Comparison of ENCODE assay signal across 16 cellular contexts in genomic region chr4:139676913-139677585, GRCh38. TPM values are rescaled to one million over a fixed set of nuclear protein-coding genes. Genes with fewer than 3 reads are reported as not detected.
DNase-seq lines count a peak whose midpoint lies in the region; ATAC-seq, FAIRE-seq and TF ChIP-seq lines count a peak whose summit lies in the region.
"Had no signal": no experiment of that assay in that cellular context is flagged by ENCODE, and none has a peak within 500 bp of the region (broad histone marks: within the 10 kb centered on the region; RNA-seq: fewer than 3 reads in every experiment).

No MANE protein-coding gene starts in this region.

- no peaks in the 10 kb centered on the region for H3K9me3 ChIP-seq in trophoblast cell (ENCODE audit: insufficient read depth, low read depth, low read length)

- no peak overlapping the region for H3K23ac ChIP-seq in trophoblast cell (ENCODE audit: low read length)

- no peak overlapping the region for H2AK5ac ChIP-seq in trophoblast cell (ENCODE audit: low read length)

- no peak overlapping the region for H3K4me3 ChIP-seq in trophoblast cell (ENCODE audit: low read depth, low read length)

- no peak overlapping the region for H2AFZ ChIP-seq in trophoblast cell (ENCODE audit: insufficient read depth, low read length, poor library complexity)

- H3K4me3 Mint-ChIP-seq in naive thymus-derived CD8-positive, alpha-beta T cell, result no peak overlapping the region
- no peak overlapping the region for H3K4me3 Mint-ChIP-seq in T-cell

- peaks cover 0 to 11% (median 0%) of the 10 kb centered on the region in 4 donors for H3K4me1 Mint-ChIP-seq in naive thymus-derived CD8-positive, alpha-beta T cell
- peaks cover 0 to 8% (median 0%) of the 10 kb centered on the region in 3 donors for H3K4me1 Mint-ChIP-seq in T-cell

- no peak overlapping the region for H4K91ac ChIP-seq in trophoblast cell (ENCODE audit: low read depth, low read length)

- DNase-seq in GM12891 (ENCODE audit: insufficient read length, low spot score) (no peak), trophoblast cell (peak in 1 of 2 donors; percentile 58), erythroblast (lab: John Stamatoyannopoulos, UW) (no peak), T-cell (no peak)
- no peak for DNase-seq in naive thymus-derived CD8-positive, alpha-beta T cell
- DNase-seq: C1 segment of cervical spinal cord, H7, IMR-90, Karpas-422, NCI-H1105, NCI-H1694 treated with DMSO at 0.1 percent for 48 hours, NCI-H345, NCI-H526 treated with DMSO at 0.1 percent for 48 hours, SIG-M5 had no signal

- no peaks in the 10 kb centered on the region for H3K9me3 Mint-ChIP-seq in naive thymus-derived CD8-positive, alpha-beta T cell
- H3K9me3 Mint-ChIP-seq in T-cell, result no peaks in the 10 kb centered on the region

- H4K8ac ChIP-seq in trophoblast cell (ENCODE audit: low read depth, low read length), result no peak overlapping the region

- H3K36me3 Mint-ChIP-seq in naive thymus-derived CD8-positive, alpha-beta T cell, result no peaks in the 10 kb centered on the region
- H3K36me3 Mint-ChIP-seq in T-cell, result no peaks in the 10 kb centered on the region

- TF ChIP-seq POLR2A in GM12891 (IDR thresholded peaks at IDR 0.05; ENCODE audit: low read depth, low read length) (no peak), erythroblast (IDR thresholded peaks at IDR 0.05; ENCODE audit: low read length) (no peak)

- FAIRE-seq in GM12891 (lab: Jason Lieb, UNC), result peak; percentile 66

- H3K36me3 ChIP-seq in trophoblast cell (ENCODE audit: control insufficient read depth in 1 of 2, insufficient read depth in 2 of 2, low read length in 2 of 2), result peaks cover 0 to 4% of the 10 kb centered on the region in 2 experiments

- no peaks in the 10 kb centered on the region for H3K27me3 Mint-ChIP-seq in naive thymus-derived CD8-positive, alpha-beta T cell
- H3K27me3 Mint-ChIP-seq in T-cell, result no peaks in the 10 kb centered on the region

- peaks cover 3 to 5% of the 10 kb centered on the region in 2 experiments for H3K4me1 ChIP-seq in trophoblast cell (ENCODE audit: control insufficient read depth in 1 of 2, insufficient read depth in 2 of 2, low read length in 2 of 2)

- no peak overlapping the region for H2BK5ac ChIP-seq in trophoblast cell (ENCODE audit: low read depth, low read length, poor library complexity)

- H3K9ac ChIP-seq in trophoblast cell (ENCODE audit: low read length), result no peak overlapping the region

- no peak overlapping the region for H2BK12ac ChIP-seq in trophoblast cell (ENCODE audit: low read length)

- H3K4me2 ChIP-seq in trophoblast cell (ENCODE audit: low read length), result peak overlapping the region; percentile 21

- no peak overlapping the region for H3K27ac Mint-ChIP-seq in naive thymus-derived CD8-positive, alpha-beta T cell
- no peak overlapping the region for H3K27ac Mint-ChIP-seq in T-cell

- peaks cover 2% of the 10 kb centered on the region for H3K79me1 ChIP-seq in trophoblast cell (ENCODE audit: low read length)

- no peak overlapping the region for H3K4ac ChIP-seq in trophoblast cell (ENCODE audit: low read depth, low read length)

- no peak overlapping the region for H4K12ac ChIP-seq in trophoblast cell (ENCODE audit: low read depth, low read length)

- no peaks in the 10 kb centered on the region for H3K79me2 ChIP-seq in trophoblast cell (ENCODE audit: control insufficient read depth, insufficient read depth, low read length, poor library complexity)

- no peak for TF ChIP-seq CTCF in VCaP (conservative IDR thresholded peaks at IDR 0.05)

- CTCF ChIA-PET in T-cell (lab: Charles Lee), result interaction anchor here in 1 of 2 donors (0.7 kb wide), 1 partner anchor 11 kb away, joined by 4 read pairs; no protein-coding TSS in a partner anchor

- POLR2A ChIA-PET in naive thymus-derived CD8-positive, alpha-beta T cell (lab: Charles Lee), result no interaction called here
- POLR2A ChIA-PET in T-cell (lab: Charles Lee), result no interaction called here

- ATAC-seq in esophagus mucosa (peak; percentile 80), T-cell (replicated peaks in 1 of 4) (no peak)
- ATAC-seq in naive thymus-derived CD8-positive, alpha-beta T cell, result no peak

- no peak overlapping the region for H3K14ac ChIP-seq in trophoblast cell (ENCODE audit: low read length)

- WGBS in trophoblast cell (ENCODE audit: extremely low coverage, insufficient coverage, insufficient read length), result no CpG with 5 or more reads among the region's 4 CpGs

- no peaks in the 10 kb centered on the region for H3K27me3 ChIP-seq in trophoblast cell (ENCODE audit: insufficient read depth, low read length)

- no peak overlapping the region for H3K18ac ChIP-seq in trophoblast cell (ENCODE audit: low read length)

- H3K27ac ChIP-seq in VCaP (peak overlapping the region; percentile 63), trophoblast cell (ENCODE audit: low read depth, low read length) (no peak overlapping the region)

- H2BK120ac ChIP-seq in trophoblast cell (ENCODE audit: insufficient read depth, low read length, poor library complexity), result no peak overlapping the region

TF ChIP-seq in GM12891, 5 proteins besides CTCF, POLR2A, EP300 and RAD21:
- TF ChIP-seq POLR2AphosphoS5 (IDR thresholded peaks at IDR 0.05; ENCODE audit: low read depth, low read length) (no peak), SPI1 (IDR thresholded peaks at IDR 0.05; ENCODE audit: low read depth, low read length) (no peak), PAX5 (IDR thresholded peaks at IDR 0.05; ENCODE audit: insufficient read depth, low read length, severe bottlenecking) (no peak)

RNA-seq across cellular contexts. Expression of gene MGST2, which starts 11.4 kb away (rescaled TPM):
- 33.4 TPM for polyA plus RNA-seq in GM12891 (2012; ENCODE audit: low read depth, missing spikeins)
- total RNA-seq in esophagus mucosa (128 TPM), T-cell (1 to 10 TPM; 1.9 to 6.2 (median 3.1) TPM)
- polyA plus RNA-seq in trophoblast cell (2013), result 53.9 and 57.1 TPM in 2 replicates
- under 1 TPM in 1 of 2 experiments, not detected in 1; 0.66 TPM for total RNA-seq in naive thymus-derived CD8-positive, alpha-beta T cell
- polyA plus RNA-seq in naive thymus-derived CD8-positive, alpha-beta T cell, result 1 to 10 TPM in 2 of 3 donors, under 1 TPM in 1; 0.39 to 1.6 (median 1.5) TPM

Comparison
In these comparisons a context has a peak if more than half of its experiments do, and no peak if none do; other contexts are left out.
1. RNA of gene MGST2, which starts 11.4 kb away (total RNA-seq): 128 TPM in esophagus mucosa (single experiment); 1.9 to 6.2 TPM in T-cell and 0.66 TPM in naive thymus-derived CD8-positive, alpha-beta T cell; every median in the first group is over 10 times any median in the second.